ENCODE assay signal across 7 cellular contexts in the genomic region with DNA sequence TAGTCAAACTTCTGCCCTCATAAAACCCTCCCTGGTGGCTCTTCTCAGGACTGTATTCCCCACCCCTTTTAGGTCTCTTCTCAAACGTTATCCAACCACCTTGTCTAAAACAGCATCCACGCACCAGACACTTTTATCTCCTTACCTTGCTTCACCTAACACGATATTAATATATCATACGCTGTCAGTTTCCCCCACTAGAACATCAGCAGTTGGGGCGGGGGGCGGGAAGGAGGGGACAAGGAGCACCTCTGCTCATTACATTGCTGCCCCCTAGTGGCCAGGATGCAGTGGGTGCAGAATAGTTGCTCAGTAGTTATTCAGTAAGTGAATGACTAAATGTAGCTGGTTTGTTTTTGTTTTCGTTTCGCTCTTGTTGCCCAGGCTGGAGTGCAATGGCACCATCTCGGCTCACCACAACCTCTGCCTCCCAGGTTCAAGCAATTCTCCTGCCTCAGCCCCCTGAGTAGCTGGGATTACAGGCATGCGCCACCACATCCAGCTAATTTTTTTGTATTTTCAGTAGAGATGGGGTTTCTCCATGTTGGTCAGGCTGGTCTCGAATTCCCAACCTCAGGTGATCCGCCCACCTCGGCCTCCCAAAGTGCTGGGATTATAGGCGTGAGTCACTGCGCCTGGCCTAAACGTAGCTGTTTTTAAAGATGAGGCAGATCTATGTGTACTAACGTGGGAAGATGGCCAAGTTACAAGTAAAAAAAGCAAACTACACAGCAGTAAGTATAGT. TPM values are rescaled to one million over a fixed set of nuclear protein-coding genes. Genes with fewer than 3 reads are reported as not detected.
DNase-seq lines count a peak whose midpoint lies in the region; ATAC-seq, FAIRE-seq and TF ChIP-seq lines count a peak whose summit lies in the region.
"Not testable (repeated sequence)": the region's sequence is repeated elsewhere in the genome, so short reads cannot be mapped to it uniquely, and the experiment has no call there.

No MANE protein-coding gene starts in this region.

- not testable (repeated sequence) for H2AFZ ChIP-seq in keratinocyte (ENCODE audit: control insufficient read depth, low read length)

- not testable (repeated sequence) for H4K20me1 ChIP-seq in keratinocyte (ENCODE audit: control insufficient read depth, extremely low read depth, insufficient read depth, low read length)

- not testable (repeated sequence) for BruUV-seq in Panc1 (replicated peaks; lab: Mats Ljungman, UMichigan)

- H3K9ac ChIP-seq in keratinocyte (ENCODE audit: control insufficient read depth, extremely low read depth, insufficient read depth, low read length) = peak overlapping the region; percentile 41

- DNase-seq in GM12864 (ENCODE audit: low read depth) = peak; percentile 41
- peak; percentile 79 for DNase-seq in MG63
- not testable (repeated sequence) for DNase-seq in Panc1 (ENCODE audit: low read depth, low spot score)
- peak; percentile 82 for DNase-seq in activated CD8-positive, alpha-beta memory T cell treated with anti-CD3 and anti-CD28 coated beads, Interleukin-2, amount 10 ng/mL, durations not matched to agents 7 days and 5 days
- peak; percentile 71 for DNase-seq in dedifferentiated amniotic fluid mesenchymal stem cell (ENCODE audit: extremely low spot score)
- DNase-seq in keratinocyte (ENCODE audit: low read depth, low spot score) = peak; percentile 26
- DNase-seq in spleen = peak; percentile 84

- H3K9me3 ChIP-seq in MG63; Panc1 (ENCODE audit: control insufficient read depth, insufficient read depth, low read depth, low read length); keratinocyte (ENCODE audit: control insufficient read depth, low read depth, low read length); spleen: not testable (repeated sequence)

- peak overlapping the region; percentile 45 for H3K27ac Mint-ChIP-seq in activated CD8-positive, alpha-beta memory T cell treated with anti-CD3 and anti-CD28 coated beads, Interleukin-2, amount 10 ng/mL, durations not matched to agents 7 days and 5 days

- H3K27ac ChIP-seq in Panc1 (ENCODE audit: low read length); spleen: not testable (repeated sequence)
- H3K27ac ChIP-seq in keratinocyte (ENCODE audit: control insufficient read depth, insufficient read depth, low read length) = peak overlapping the region; percentile 60

- H3K4me2 ChIP-seq in keratinocyte (ENCODE audit: control insufficient read depth, extremely low read depth, insufficient read depth, low read depth, low read length) = peak overlapping the region; percentile 64

- not testable (repeated sequence) for TF ChIP-seq POLR2A in spleen (IDR thresholded peaks at IDR 0.05)

- peak; percentile 93 for ATAC-seq in Panc1
- ATAC-seq in activated CD8-positive, alpha-beta memory T cell treated with anti-CD3 and anti-CD28 coated beads, Interleukin-2, amount 10 ng/mL, durations not matched to agents 7 days and 5 days = peak; percentile 91

- H3K9me1 ChIP-seq in keratinocyte (ENCODE audit: control insufficient read depth, extremely low read depth, insufficient read depth, low read length) = not testable (repeated sequence)

- not testable (repeated sequence) for H3K27me3 ChIP-seq in MG63; Panc1 (ENCODE audit: control insufficient read depth, insufficient read depth, low read length); keratinocyte (ENCODE audit: control insufficient read depth, extremely low read depth, insufficient read depth, low read length); spleen (replicated peaks in 1 of 7)

- H3K79me2 ChIP-seq in keratinocyte (ENCODE audit: control insufficient read depth, insufficient read depth, low read length) = not testable (repeated sequence)

- peak; percentile 88 for FAIRE-seq in keratinocyte (lab: Jason Lieb, UNC)

- not testable (repeated sequence) for H3K4me1 Mint-ChIP-seq in activated CD8-positive, alpha-beta memory T cell treated with anti-CD3 and anti-CD28 coated beads, Interleukin-2, amount 10 ng/mL, durations not matched to agents 7 days and 5 days

- TF ChIP-seq CTCF in GM12864 (IDR thresholded peaks at IDR 0.05; ENCODE audit: low read depth, low read length, missing control alignments) (peak; percentile 87), Panc1 (IDR thresholded peaks at IDR 0.05) (peak; percentile 90), keratinocyte (optimal IDR thresholded peaks at IDR 0.05 in 1 of 3, IDR thresholded peaks at IDR 0.05 in 1 of 3, conservative IDR thresholded peaks at IDR 0.05 in 1 of 3; ENCODE audit: extremely low read depth in 1 of 3, insufficient read depth in 2 of 3, low read length in 3 of 3) (peak; percentile 83 to 93 (median 86)), spleen (IDR thresholded peaks at IDR 0.05 in 8 of 11, conservative IDR thresholded peaks at IDR 0.05 in 3 of 11) (peak; percentile 53 to 91 (median 84))

- dilution Hi-C loops in keratinocyte (cut with MboI; ENCODE audit: extremely low pct_ligation_motif_present, low sequenced_read_pairs) = not testable (repeated sequence)

- not testable (repeated sequence) for H3K27me3 Mint-ChIP-seq in activated CD8-positive, alpha-beta memory T cell treated with anti-CD3 and anti-CD28 coated beads, Interleukin-2, amount 10 ng/mL, durations not matched to agents 7 days and 5 days

- not testable (repeated sequence) for H3K36me3 ChIP-seq in MG63; Panc1 (ENCODE audit: control insufficient read depth, insufficient read depth, low read length); keratinocyte (ENCODE audit: control insufficient read depth in 2 of 2, extremely low read depth in 1 of 2, insufficient read depth in 2 of 2, low read length in 2 of 2); spleen

- 44 to 57% (median 52%) methylated on average over 17 of the region's 17 CpGs for WGBS in spleen, 5 donors

- peak overlapping the region; percentile 48 for H3K4me3 Mint-ChIP-seq in activated CD8-positive, alpha-beta memory T cell treated with anti-CD3 and anti-CD28 coated beads, Interleukin-2, amount 10 ng/mL, durations not matched to agents 7 days and 5 days

- not testable (repeated sequence) for H3K4me3 ChIP-seq in GM12864 (ENCODE audit: low read depth, low read length)
- H3K4me3 ChIP-seq in MG63 (peak overlapping the region; percentile 41), Panc1 (ENCODE audit: low read depth in 2 of 2, low read length in 2 of 2) (peak overlapping the region in 1 of 2 experiments; percentile 3; a peak in 1 of 4 replicates), keratinocyte (ENCODE audit: control insufficient read depth in 2 of 3, extremely low read depth in 1 of 3, insufficient read depth in 2 of 3, low read depth in 1 of 3, low read length in 3 of 3) (peak overlapping the region in 2 of 3 experiments; percentile 40 to 56), spleen (peak overlapping the region in 2 of 8 donors; percentile 14 to 50)

- not testable (repeated sequence) for H3K36me3 Mint-ChIP-seq in activated CD8-positive, alpha-beta memory T cell treated with anti-CD3 and anti-CD28 coated beads, Interleukin-2, amount 10 ng/mL, durations not matched to agents 7 days and 5 days

- intact Hi-C loops in Panc1 (cut with micrococcal nuclease; ENCODE audit: unreplicated experiment); spleen (cut with DNase I; ENCODE audit: low total_unique reads): not testable (repeated sequence)

- POLR2A ChIA-PET in Panc1 (lab: Charles Lee) = interaction anchor here (0.7 to 0.8 kb wide), 2 partner anchors 16 to 35 kb away, joined by 3 to 7 read pairs; no protein-coding TSS in a partner anchor

- not testable (repeated sequence) for H3K9me3 Mint-ChIP-seq in activated CD8-positive, alpha-beta memory T cell treated with anti-CD3 and anti-CD28 coated beads, Interleukin-2, amount 10 ng/mL, durations not matched to agents 7 days and 5 days (ENCODE audit: low read depth)

- CTCF ChIA-PET in Panc1 (lab: Charles Lee) = interaction anchor here (0.6 to 1.0 kb wide), 14 partner anchors 9 to 871 kb away, joined by 3 to 8 read pairs (median 5); no protein-coding TSS in a partner anchor
- CTCF ChIA-PET in activated CD8-positive, alpha-beta memory T cell treated with anti-CD3 and anti-CD28 coated beads, Interleukin-2, amount 10 ng/mL, durations not matched to agents 7 days and 5 days (lab: Charles Lee) = interaction anchor here (0.6 to 1.6 kb wide), 33 partner anchors 8 to 1627 kb away, joined by 3 to 16 read pairs (median 4); partner anchors contain the start of genes RABAC1, RPS19 and ZNF574

- H3K4me1 ChIP-seq in Panc1 (ENCODE audit: control insufficient read depth, insufficient read depth, low read length); keratinocyte (ENCODE audit: control insufficient read depth, extremely low read depth, insufficient read depth, low read length): not testable (repeated sequence)
- peaks cover 0 to 12% (median 0%) of the 10 kb centered on the region in 6 donors for H3K4me1 ChIP-seq in spleen

- in situ Hi-C loops in Panc1 (cut with HindIII; ENCODE audit: low pct_unique_long_range_greater_than_20kb, low sequenced_read_pairs) = not testable (repeated sequence)

RNA-seq across cellular contexts. Expression of gene GRIK5, which starts 35.2 kb away (rescaled TPM):
- not detected in 2 replicates for total RNA-seq in MG63 (2014; rRNA removed; shearing (Covaris generic); ENCODE audit: low replicate concordance)
- total RNA-seq in Panc1 (2021; ENCODE audit: unreplicated experiment) (0.62 TPM), spleen (1 to 10 TPM in 6 of 7 donors, under 1 TPM in 1; 0.98 to 4.7 (median 2.2) TPM)
- 0.28 TPM for polyA plus RNA-seq in Panc1 (2012; ENCODE audit: insufficient read length)
- under 1 TPM; 0.44 to 0.56 TPM for total RNA-seq in activated CD8-positive, alpha-beta memory T cell treated with anti-CD3 and anti-CD28 coated beads, Interleukin-2, amount 10 ng/mL, durations not matched to agents 7 days and 5 days
- polyA plus RNA-seq in keratinocyte (0.06 to 0.44 TPM (median 0.17 TPM) in 3 replicates), spleen (1 to 10 TPM in 2 of 3 donors, under 1 TPM in 1; 0.94 to 1.4 (median 1.4) TPM)
- polyA plus RNA-seq in keratinocyte (2011; ENCODE audit: low read depth) = not detected
- 0.02 and 0.19 TPM in 2 replicates for polyA plus RNA-seq in keratinocyte (2011; cell fraction: cytosol; rRNA removed)
- polyA plus RNA-seq in keratinocyte (2011; cell fraction: nucleus; rRNA removed) = 0.64 and 0.84 TPM in 2 replicates
- polyA plus RNA-seq in keratinocyte (2012; ENCODE audit: low replicate concordance) = 0.06 and 0.55 TPM in 2 replicates
- 0.03 to 0.10 TPM in 2 of 3 replicates, not detected in the other for polyA minus RNA-seq in keratinocyte
- not detected for polyA minus RNA-seq in keratinocyte (2011; cell fraction: cytosol; rRNA and poly(A)+ RNA removed)
- 0.23 and 0.32 TPM in 2 replicates for polyA minus RNA-seq in keratinocyte (2011; cell fraction: nucleus; rRNA and poly(A)+ RNA removed)

RNA-seq across cellular contexts. Expression of gene ATP1A3, which starts 40.8 kb away (rescaled TPM):
- not detected in 2 replicates for total RNA-seq in MG63 (2014; rRNA removed; shearing (Covaris generic); ENCODE audit: low replicate concordance)
- total RNA-seq in Panc1 (2021; ENCODE audit: unreplicated experiment) = 4.9 TPM
- polyA plus RNA-seq in Panc1 (2012; ENCODE audit: insufficient read length) = 4.0 TPM
- 1 to 10 TPM; 3.4 to 5.6 TPM for total RNA-seq in activated CD8-positive, alpha-beta memory T cell treated with anti-CD3 and anti-CD28 coated beads, Interleukin-2, amount 10 ng/mL, durations not matched to agents 7 days and 5 days
- 0.05 to 0.09 TPM in 2 of 3 replicates, not detected in the other for polyA plus RNA-seq in keratinocyte
- polyA plus RNA-seq in keratinocyte (2011; ENCODE audit: low read depth) = not detected
- 0.04 TPM in 1 of 2 replicates, not detected in the other for polyA plus RNA-seq in keratinocyte (2011; cell fraction: cytosol; rRNA removed)
- polyA plus RNA-seq in keratinocyte (2011; cell fraction: nucleus; rRNA removed) = 0.19 and 0.23 TPM in 2 replicates
- polyA plus RNA-seq in keratinocyte (2012; ENCODE audit: low replicate concordance) = 0.20 and 0.21 TPM in 2 replicates
- 0.13 to 0.30 TPM in 2 of 3 replicates, not detected in the other for polyA minus RNA-seq in keratinocyte
- not detected for polyA minus RNA-seq in keratinocyte (2011; cell fraction: cytosol; rRNA and poly(A)+ RNA removed)
- 0.21 and 0.31 TPM in 2 replicates for polyA minus RNA-seq in keratinocyte (2011; cell fraction: nucleus; rRNA and poly(A)+ RNA removed)
- 1 to 10 TPM in 5 of 7 donors, under 1 TPM in 2; 0.72 to 2.2 (median 1.9) TPM for total RNA-seq in spleen
- polyA plus RNA-seq in spleen = under 1 TPM; 0.39 to 0.83 (median 0.53) TPM

RNA-seq across cellular contexts. Expression of gene ZNF574, which starts 41.2 kb away (rescaled TPM):
- 18.8 and 20.4 TPM in 2 replicates for total RNA-seq in MG63 (2014; rRNA removed; shearing (Covaris generic); ENCODE audit: low replicate concordance)
- total RNA-seq in Panc1 (2021; ENCODE audit: unreplicated experiment) = 15.7 TPM
- 16.9 TPM for polyA plus RNA-seq in Panc1 (2012; ENCODE audit: insufficient read length)
- 10 to 100 TPM; 14.7 to 18.3 TPM for total RNA-seq in activated CD8-positive, alpha-beta memory T cell treated with anti-CD3 and anti-CD28 coated beads, Interleukin-2, amount 10 ng/mL, durations not matched to agents 7 days and 5 days
- 6.8 to 14.7 TPM (median 13.1 TPM) in 3 replicates for polyA plus RNA-seq in keratinocyte
- 3.3 TPM for polyA plus RNA-seq in keratinocyte (2011; ENCODE audit: low read depth)
- polyA plus RNA-seq in keratinocyte (2011; cell fraction: cytosol; rRNA removed) = 6.3 and 11.4 TPM in 2 replicates
- 12.9 and 21.1 TPM in 2 replicates for polyA plus RNA-seq in keratinocyte (2011; cell fraction: nucleus; rRNA removed)
- 10.4 and 16.0 TPM in 2 replicates for polyA plus RNA-seq in keratinocyte (2012; ENCODE audit: low replicate concordance)
- polyA minus RNA-seq in keratinocyte = 22.3 to 69.2 TPM (median 36.5 TPM) in 3 replicates
- 48.3 TPM for polyA minus RNA-seq in keratinocyte (2011; cell fraction: cytosol; rRNA and poly(A)+ RNA removed)
- 34.5 and 36.4 TPM in 2 replicates for polyA minus RNA-seq in keratinocyte (2011; cell fraction: nucleus; rRNA and poly(A)+ RNA removed)
- 10 to 100 TPM; 12.0 to 21.0 (median 17.4) TPM for total RNA-seq in spleen
- polyA plus RNA-seq in spleen = 10 to 100 TPM in 1 of 3 donors, 1 to 10 TPM in 2; 4.7 to 10.5 (median 4.9) TPM
